Comparison of ENCODE assay signal across 24 cellular contexts in the genomic region with DNA sequence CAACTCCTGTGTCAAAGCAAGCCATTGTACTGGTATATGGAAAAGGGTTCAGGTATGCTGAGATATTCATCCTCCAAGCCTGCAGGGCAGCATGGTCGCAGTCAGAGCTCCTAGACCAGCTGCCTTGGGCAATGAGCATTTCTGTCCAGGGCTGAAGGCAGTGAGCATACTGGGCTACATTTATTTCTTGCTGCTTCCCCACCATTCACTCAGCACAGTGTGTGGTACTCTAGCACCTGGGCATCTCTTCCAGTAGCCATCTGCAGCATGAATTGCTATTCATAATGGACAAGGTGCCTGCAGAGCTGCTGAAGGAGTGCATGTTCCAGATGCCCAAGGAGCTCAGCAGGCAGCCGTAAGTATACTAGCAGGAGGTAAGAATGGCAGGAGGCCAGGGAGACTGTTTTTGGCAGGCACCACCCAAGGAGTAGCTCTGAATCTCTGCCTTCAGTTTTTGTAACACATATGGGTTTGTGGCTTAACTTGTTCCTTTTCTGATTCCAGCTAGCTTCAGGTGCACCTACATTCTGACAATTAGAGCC.
DNase-seq lines count a peak whose midpoint lies in the region; TF ChIP-seq lines count a peak whose summit lies in the region.
"Had no signal": no experiment of that assay in that cellular context is flagged by ENCODE, and none has a peak within 500 bp of the region (broad histone marks: within the 10 kb centered on the region; RNA-seq: fewer than 3 reads in every experiment).

No MANE protein-coding gene starts in this region.

- peaks cover 6% of the 10 kb centered on the region for H3K4me1 Mint-ChIP-seq in MCF 10A (ENCODE audit: insufficient read depth, unreplicated experiment)
- no peaks in the 10 kb centered on the region for H3K4me1 Mint-ChIP-seq in activated naive CD4-positive, alpha-beta T cell treated with anti-CD3 and anti-CD28 coated beads, Interleukin-2, amount 10 ng/mL, durations not matched to agents 7 days and 5 days
- H3K4me1 Mint-ChIP-seq: B cell; naive thymus-derived CD4-positive, alpha-beta T cell had no signal

- H3K27me3 Mint-ChIP-seq in MCF 10A (ENCODE audit: insufficient read depth, unreplicated experiment) = no peaks in the 10 kb centered on the region
- H3K27me3 Mint-ChIP-seq in activated naive CD4-positive, alpha-beta T cell treated with anti-CD3 and anti-CD28 coated beads, Interleukin-2, amount 10 ng/mL, durations not matched to agents 7 days and 5 days = no peaks in the 10 kb centered on the region
- H3K27me3 Mint-ChIP-seq: B cell had no signal

- no TSS peak for BruUV-seq in MCF 10A (replicated peaks; lab: Mats Ljungman, UMichigan)

- H3K4me3 Mint-ChIP-seq in MCF 10A (ENCODE audit: unreplicated experiment) = no peak overlapping the region
- no peak overlapping the region for H3K4me3 Mint-ChIP-seq in activated naive CD4-positive, alpha-beta T cell treated with anti-CD3 and anti-CD28 coated beads, Interleukin-2, amount 10 ng/mL, durations not matched to agents 7 days and 5 days
- H3K4me3 Mint-ChIP-seq: activated naive CD4-positive, alpha-beta T cell treated with anti-CD3 and anti-CD28 coated beads for 36 hours; activated T-cell treated with anti-CD3 and anti-CD28 coated beads, Interleukin-2, amount 50 U/mL, for 4 hours; B cell; naive thymus-derived CD4-positive, alpha-beta T cell had no signal

- H3K36me3 Mint-ChIP-seq in MCF 10A (ENCODE audit: insufficient read depth, unreplicated experiment) = no peaks in the 10 kb centered on the region
- H3K36me3 Mint-ChIP-seq in activated naive CD4-positive, alpha-beta T cell treated with anti-CD3 and anti-CD28 coated beads, Interleukin-2, amount 10 ng/mL, durations not matched to agents 7 days and 5 days = no peaks in the 10 kb centered on the region
- H3K36me3 Mint-ChIP-seq: naive thymus-derived CD4-positive, alpha-beta T cell had no signal

- no peak for TF ChIP-seq POLR2A in breast epithelium (IDR thresholded peaks at IDR 0.05)

- DNase-seq in MCF 10A (ENCODE audit: unreplicated experiment) = peak; percentile 52
- no peak for DNase-seq in breast epithelium (ENCODE audit: low spot score in 2 of 2)
- peak; percentile 6 for DNase-seq in astrocyte of the hippocampus (ENCODE audit: low read depth, low spot score)
- DNase-seq in fibroblast of pulmonary artery (ENCODE audit: low read depth) = peak; percentile 9
- DNase-seq in superior temporal gyrus (ENCODE audit: extremely low spot score) = peak; percentile 49
- no peak for DNase-seq in stimulated activated CD4-positive, alpha-beta T cell treated with anti-CD3 and anti-CD28 coated beads, Interleukin-15, amount 100 ng/mL, for 24 hours
- DNase-seq in activated naive CD4-positive, alpha-beta T cell treated with anti-CD3 and anti-CD28 coated beads, Interleukin-2, amount 10 ng/mL, durations not matched to agents 7 days and 5 days = no peak
- no peak for DNase-seq in COLO829 (ENCODE audit: low spot score)
- DNase-seq: activated CD4-positive, alpha-beta T cell treated with anti-CD3 and anti-CD28 coated beads for 4 hours; activated naive CD4-positive, alpha-beta T cell treated with anti-CD3 and anti-CD28 coated beads for 36 hours; activated T-cell treated with anti-CD3 and anti-CD28 coated beads, Interleukin-2, amount 50 U/mL, for 4 hours; cerebellar nuclear complex; effector memory CD4-positive, alpha-beta T cell; GM23248; left colon; naive thymus-derived CD4-positive, alpha-beta T cell; NCI-H187; NCI-H226; NK-92 treated with Interleukin-12 subunit alpha and Interleukin-12 subunit beta, amount 100 ng/mL, for 24 hours; SIG-M5; stimulated activated CD4-positive, alpha-beta T cell treated with anti-CD3 and anti-CD28 coated beads, Interleukin-12 subunit alpha, Interleukin-12 subunit beta, amount 100 ng/mL, for 4 hours; upper lobe of right lung had no signal

- no peaks in the 10 kb centered on the region for H3K4me1 ChIP-seq in breast epithelium
- H3K4me1 ChIP-seq: esophagus muscularis mucosa, upper lobe of right lung had no signal

- H3K27ac Mint-ChIP-seq in MCF 10A (ENCODE audit: low read depth, unreplicated experiment) = no peak overlapping the region
- no peak overlapping the region for H3K27ac Mint-ChIP-seq in activated naive CD4-positive, alpha-beta T cell treated with anti-CD3 and anti-CD28 coated beads, Interleukin-2, amount 10 ng/mL, durations not matched to agents 7 days and 5 days
- H3K27ac Mint-ChIP-seq: activated naive CD4-positive, alpha-beta T cell treated with anti-CD3 and anti-CD28 coated beads for 36 hours; B cell; naive thymus-derived CD4-positive, alpha-beta T cell had no signal

- TF ChIP-seq CTCF in MCF 10A (IDR thresholded peaks at IDR 0.05; ENCODE audit: unreplicated experiment) (no peak), breast epithelium (IDR thresholded peaks at IDR 0.05) (no peak), fibroblast of pulmonary artery (IDR thresholded peaks at IDR 0.05; ENCODE audit: low read length, missing control alignments) (no peak)

- POLR2A ChIA-PET in MCF 10A (lab: Yijun Ruan, JAX) = interaction anchor here (1.0 to 1.3 kb wide), 2 partner anchors 35 to 37 kb away, joined by 3 read pairs; no protein-coding TSS in a partner anchor

- H3K36me3 ChIP-seq in breast epithelium = no peaks in the 10 kb centered on the region
- H3K36me3 ChIP-seq: esophagus muscularis mucosa, upper lobe of right lung had no signal

- no peak overlapping the region for H3K27ac ChIP-seq in breast epithelium
- H3K27ac ChIP-seq: esophagus muscularis mucosa, GM23248, upper lobe of right lung had no signal

- CTCF ChIA-PET in MCF 10A (lab: Yijun Ruan, JAX) = interaction anchor here (0.5 to 1.8 kb wide), 11 partner anchors 9 to 440 kb away, joined by 3 to 9 read pairs (median 3); no protein-coding TSS in a partner anchor
- CTCF ChIA-PET in activated naive CD4-positive, alpha-beta T cell treated with anti-CD3 and anti-CD28 coated beads, Interleukin-2, amount 10 ng/mL, durations not matched to agents 7 days and 5 days (lab: Charles Lee) = no interaction called here

- H3K9me3 ChIP-seq in breast epithelium = peaks cover 0 to 7% of the 10 kb centered on the region in 2 donors
- H3K9me3 ChIP-seq: esophagus muscularis mucosa, upper lobe of right lung had no signal

- H3K9me3 Mint-ChIP-seq in MCF 10A (ENCODE audit: unreplicated experiment) = peaks cover 11% of the 10 kb centered on the region
- no peaks in the 10 kb centered on the region for H3K9me3 Mint-ChIP-seq in activated naive CD4-positive, alpha-beta T cell treated with anti-CD3 and anti-CD28 coated beads, Interleukin-2, amount 10 ng/mL, durations not matched to agents 7 days and 5 days
- H3K9me3 Mint-ChIP-seq: activated naive CD4-positive, alpha-beta T cell treated with anti-CD3 and anti-CD28 coated beads for 36 hours had no signal

- intact Hi-C loops in MCF 10A (cut with micrococcal nuclease) (no loop called here), breast epithelium (cut with DNase I; ENCODE audit: low total_unique reads) (no loop called here)

- H3K4me3 ChIP-seq in breast epithelium (no peak overlapping the region), fibroblast of pulmonary artery (replicated peaks; ENCODE audit: low read depth, low read length) (no peak overlapping the region)
- H3K4me3 ChIP-seq: esophagus muscularis mucosa, GM23248, upper lobe of right lung had no signal

- no peaks in the 10 kb centered on the region for H3K27me3 ChIP-seq in breast epithelium
- H3K27me3 ChIP-seq: esophagus muscularis mucosa, upper lobe of right lung had no signal

Comparison
In these comparisons a context has a peak if more than half of its experiments do, and no peak if none do; other contexts are left out.
1. DNase-seq: peak in MCF 10A (single experiment), astrocyte of the hippocampus (single experiment), fibroblast of pulmonary artery (single experiment) and superior temporal gyrus (single experiment); none in breast epithelium (0 of 2), stimulated activated CD4-positive, alpha-beta T cell treated with anti-CD3 and anti-CD28 coated beads, Interleukin-15, amount 100 ng/mL, for 24 hours (single experiment), activated naive CD4-positive, alpha-beta T cell treated with anti-CD3 and anti-CD28 coated beads, Interleukin-2, amount 10 ng/mL, durations not matched to agents 7 days and 5 days (single experiment) and COLO829 (single experiment).